In genomic region chr19:38971672-38972071, GRCh38 we compare ENCODE assay signal across 34 cellular contexts. TPM values are rescaled to one million over a fixed set of nuclear protein-coding genes. Genes with fewer than 3 reads are reported as not detected.
"Had no signal": no experiment of that assay in that cellular context is flagged by ENCODE, and none has a peak within 500 bp of the region (broad histone marks: within the 10 kb centered on the region; RNA-seq: fewer than 3 reads in every experiment).

No MANE protein-coding gene starts in this region.

- H3K4me2 ChIP-seq: hepatocyte had no signal

- H3K4me1 ChIP-seq: colonic mucosa, parathyroid adenoma, psoas muscle had no signal

- H3K36me3 ChIP-seq: colonic mucosa, right atrium auricular region, stomach, thyroid gland, vagina had no signal

- H3K4me3 ChIP-seq: ascending aorta, cardiac muscle cell, colonic mucosa, gastroesophageal sphincter, hepatocyte, psoas muscle, right atrium auricular region, stomach, thyroid gland, upper lobe of left lung, vagina had no signal

- H3K27ac Mint-ChIP-seq: activated CD4-positive, alpha-beta memory T cell treated with anti-CD3 and anti-CD28 coated beads for 36 hours; activated CD4-positive, alpha-beta T cell treated with anti-CD3 and anti-CD28 coated beads, Interleukin-2, amount 10 ng/mL, durations not matched to agents 24 days and 14 days; activated naive CD4-positive, alpha-beta T cell treated with anti-CD3 and anti-CD28 coated beads, Interleukin-2, amount 10 ng/mL, durations not matched to agents 7 days and 5 days; activated naive CD8-positive, alpha-beta T cell treated with anti-CD3 and anti-CD28 coated beads, Interleukin-2, amount 10 ng/mL, durations not matched to agents 7 days and 5 days; activated T-cell treated with anti-CD3 and anti-CD28 coated beads, Interleukin-2, amount 50 U/mL, for 24 hours; stimulated activated naive B cell treated with anti-CD40 and anti-IgM and Interleukin-4, amounts not matched to agents 10 μg/mL and 1 μg/mL and 100 μg/mL, for 72 hours had no signal

- ATAC-seq: gastroesophageal sphincter; left cardiac atrium; psoas muscle; stimulated activated naive B cell treated with anti-CD40 and anti-IgM and Interleukin-4, amounts not matched to agents 10 μg/mL and 1 μg/mL and 100 μg/mL, for 72 hours had no signal

- H3K9ac ChIP-seq: parathyroid adenoma had no signal

- DNase-seq: activated CD4-positive, alpha-beta memory T cell treated with anti-CD3 and anti-CD28 coated beads for 36 hours; activated CD4-positive, alpha-beta T cell treated with anti-CD3 and anti-CD28 coated beads, Interleukin-2, amount 10 ng/mL, durations not matched to agents 24 days and 14 days; activated CD4-positive, CD25-positive, alpha-beta regulatory T cell treated with anti-CD3 and anti-CD28 coated beads, Interleukin-2, amount 50 U/mL, for 72 hours; activated CD8-positive, alpha-beta memory T cell treated with anti-CD3 and anti-CD28 coated beads, Interleukin-2, amount 50 U/mL, for 48 hours; activated gamma-delta T cell; activated naive CD4-positive, alpha-beta T cell treated with anti-CD3 and anti-CD28 coated beads, Interleukin-2, amount 10 ng/mL, durations not matched to agents 7 days and 5 days; activated naive CD8-positive, alpha-beta T cell treated with anti-CD3 and anti-CD28 coated beads, Interleukin-2, amount 10 ng/mL, durations not matched to agents 7 days and 5 days; activated T-cell treated with anti-CD3 and anti-CD28 coated beads, Interleukin-2, amount 50 U/mL, for 24 hours; colonic mucosa; effector memory CD4-positive, alpha-beta T cell; left cardiac atrium; mammary epithelial cell; nucleus accumbens; psoas muscle; stimulated activated CD4-positive, alpha-beta T cell treated with anti-CD3 and anti-CD28 coated beads, Interleukin-15, amount 100 ng/mL, for 24 hours; stimulated activated CD4-positive, alpha-beta T cell treated with anti-CD3 and anti-CD28 coated beads, Interleukin-2, amount 100 ng/mL, for 24 hours; stimulated activated naive B cell treated with anti-CD40 and anti-IgM and Interleukin-4, amounts not matched to agents 10 μg/mL and 1 μg/mL and 100 μg/mL, for 72 hours; stomach; T1000; thyroid gland; upper lobe of left lung had no signal

- H3K36me3 Mint-ChIP-seq: activated CD4-positive, alpha-beta memory T cell treated with anti-CD3 and anti-CD28 coated beads for 36 hours; activated naive CD4-positive, alpha-beta T cell treated with anti-CD3 and anti-CD28 coated beads, Interleukin-2, amount 10 ng/mL, durations not matched to agents 7 days and 5 days; activated naive CD8-positive, alpha-beta T cell treated with anti-CD3 and anti-CD28 coated beads, Interleukin-2, amount 10 ng/mL, durations not matched to agents 7 days and 5 days had no signal

- H3K27ac ChIP-seq: ascending aorta, cardiac muscle cell, colonic mucosa, gastroesophageal sphincter, hepatocyte, parathyroid adenoma, psoas muscle, right atrium auricular region, stomach, thyroid gland, upper lobe of left lung, vagina had no signal

- H3K27me3 ChIP-seq: ascending aorta, cardiac muscle cell, gastroesophageal sphincter, hepatocyte, right atrium auricular region, upper lobe of left lung, vagina had no signal

- H3K9me3 ChIP-seq: ascending aorta, colonic mucosa, gastroesophageal sphincter, psoas muscle, right atrium auricular region, stomach, thyroid gland, upper lobe of left lung, vagina had no signal

- H3K4me3 Mint-ChIP-seq: activated CD4-positive, alpha-beta memory T cell treated with anti-CD3 and anti-CD28 coated beads for 36 hours; activated CD4-positive, alpha-beta T cell treated with anti-CD3 and anti-CD28 coated beads, Interleukin-2, amount 10 ng/mL, durations not matched to agents 24 days and 14 days; activated naive CD4-positive, alpha-beta T cell treated with anti-CD3 and anti-CD28 coated beads, Interleukin-2, amount 10 ng/mL, durations not matched to agents 7 days and 5 days; activated naive CD8-positive, alpha-beta T cell treated with anti-CD3 and anti-CD28 coated beads, Interleukin-2, amount 10 ng/mL, durations not matched to agents 7 days and 5 days; activated T-cell treated with anti-CD3 and anti-CD28 coated beads, Interleukin-2, amount 50 U/mL, for 24 hours; stimulated activated naive B cell treated with anti-CD40 and anti-IgM and Interleukin-4, amounts not matched to agents 10 μg/mL and 1 μg/mL and 100 μg/mL, for 72 hours had no signal

- FAIRE-seq: keratinocyte had no signal

- H3K9me3 Mint-ChIP-seq: activated CD4-positive, alpha-beta memory T cell treated with anti-CD3 and anti-CD28 coated beads for 36 hours; activated CD4-positive, alpha-beta T cell treated with anti-CD3 and anti-CD28 coated beads, Interleukin-2, amount 10 ng/mL, durations not matched to agents 24 days and 14 days; activated naive CD4-positive, alpha-beta T cell treated with anti-CD3 and anti-CD28 coated beads, Interleukin-2, amount 10 ng/mL, durations not matched to agents 7 days and 5 days; activated naive CD8-positive, alpha-beta T cell treated with anti-CD3 and anti-CD28 coated beads, Interleukin-2, amount 10 ng/mL, durations not matched to agents 7 days and 5 days; activated T-cell treated with anti-CD3 and anti-CD28 coated beads, Interleukin-2, amount 50 U/mL, for 24 hours; brain; stimulated activated naive B cell treated with anti-CD40 and anti-IgM and Interleukin-4, amounts not matched to agents 10 μg/mL and 1 μg/mL and 100 μg/mL, for 72 hours had no signal

- H2AFZ ChIP-seq: hepatocyte, parathyroid adenoma had no signal

RNA-seq across cellular contexts. Expression of gene FBXO17, which starts 3.9 kb away (rescaled TPM):
- total RNA-seq: activated CD4-positive, alpha-beta memory T cell treated with anti-CD3 and anti-CD28 coated beads for 36 hours; activated CD4-positive, alpha-beta T cell treated with anti-CD3 and anti-CD28 coated beads, Interleukin-2, amount 10 ng/mL, durations not matched to agents 24 days and 14 days; activated naive CD8-positive, alpha-beta T cell treated with anti-CD3 and anti-CD28 coated beads, Interleukin-2, amount 10 ng/mL, durations not matched to agents 7 days and 5 days had no signal
- polyA plus RNA-seq: neural cell had no signal

RNA-seq across cellular contexts. Expression of gene CCER2, which starts 59.7 kb away (rescaled TPM):
- total RNA-seq: ascending aorta, colonic mucosa, dermis microvascular lymphatic vessel endothelial cell, epithelial cell of proximal tubule, fibroblast of villous mesenchyme, hepatocyte, left cardiac atrium, right atrium auricular region, vagina had no signal
